ENCODE assay signal across 2 cellular contexts in genomic region chr12:113512568-113512967, GRCh38.
TF ChIP-seq lines count a peak whose summit lies in the region.

No MANE protein-coding gene starts in this region.

TF ChIP-seq in IMR-90, 13 proteins besides CTCF, POLR2A, EP300 and RAD21:
- no peak for TF ChIP-seq MAFK (IDR thresholded peaks at IDR 0.05; ENCODE audit: low read depth, low read length)
- no peak for TF ChIP-seq SMC3 (IDR thresholded peaks at IDR 0.05; ENCODE audit: low read depth, low read length)
- TF ChIP-seq RFX5 (IDR thresholded peaks at IDR 0.05; ENCODE audit: low read depth, low read length), result no peak

TF ChIP-seq in K562, 482 proteins besides CTCF, POLR2A, EP300 and RAD21:
- TF ChIP-seq PKNOX1 (IDR thresholded peaks at IDR 0.05), result peak; percentile 56; the same call in 1 of the 2 replicates
- no peak for TF ChIP-seq CBX8 (IDR thresholded peaks at IDR 0.05; ENCODE audit: borderline replicate concordance, extremely low read depth, low read depth, low read length, poor library complexity, severe bottlenecking)
